In the genomic region with DNA sequence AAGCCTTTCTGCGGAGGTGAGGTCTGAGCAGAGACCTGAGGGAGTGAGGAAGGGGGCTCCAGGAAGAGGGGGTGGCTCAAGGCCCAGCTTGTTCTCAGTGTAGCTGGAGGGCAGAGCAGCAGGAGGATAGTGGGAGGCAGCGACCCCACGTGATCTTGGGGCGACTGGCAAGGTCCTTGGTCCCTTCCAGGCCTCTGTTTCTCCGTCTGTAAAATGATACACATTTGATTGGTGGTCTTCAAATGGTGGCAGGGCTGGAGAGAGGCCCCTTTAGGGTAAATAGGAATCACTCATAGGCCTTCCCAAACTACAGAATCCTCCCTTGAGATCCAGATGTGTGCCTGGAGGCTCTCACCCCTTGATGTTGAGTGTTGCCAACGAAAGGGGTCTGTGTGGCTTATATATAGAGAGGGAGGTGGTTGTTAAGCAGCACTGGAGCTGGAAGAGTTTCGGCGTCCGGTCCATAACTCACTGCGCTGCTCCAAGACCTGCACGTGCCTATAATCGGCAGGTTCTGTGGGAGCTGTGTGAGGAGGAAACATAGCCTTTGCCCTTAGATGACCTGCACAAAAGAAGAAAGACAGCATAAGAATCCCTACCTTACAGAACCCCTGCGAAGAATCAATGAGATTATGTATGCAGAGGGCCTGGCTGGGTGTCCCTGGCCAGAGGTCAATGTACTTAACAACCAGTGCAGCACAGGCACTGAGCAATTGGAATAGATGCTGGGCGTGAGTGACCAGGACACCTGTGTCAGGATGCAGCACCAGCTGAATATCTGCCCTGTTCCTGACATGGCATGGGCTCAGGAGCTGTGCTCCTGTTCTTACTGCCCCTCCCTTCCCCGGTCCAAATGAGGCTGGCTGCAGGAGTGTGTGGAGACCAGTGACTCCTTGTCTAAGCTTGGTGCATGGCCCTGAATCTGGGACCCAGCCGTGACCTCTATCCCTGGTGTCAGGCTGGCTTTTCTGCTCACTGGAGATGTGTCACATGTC, we compare ENCODE assay signal across 23 cellular contexts. TPM values are rescaled to one million over a fixed set of nuclear protein-coding genes. Genes with fewer than 3 reads are reported as not detected.
DNase-seq lines count a peak whose midpoint lies in the region; ATAC-seq, FAIRE-seq and TF ChIP-seq lines count a peak whose summit lies in the region.
"Had no signal": no experiment of that assay in that cellular context is flagged by ENCODE, and none has a peak within 500 bp of the region (broad histone marks: within the 10 kb centered on the region; RNA-seq: fewer than 3 reads in every experiment).

No MANE protein-coding gene starts in this region.

- TF ChIP-seq RAD21 in HepG2 (CRISPR knock-in tag; IDR thresholded peaks at IDR 0.05): no peak

- peak; percentile 46 for DNase-seq in activated effector memory CD4-positive, alpha-beta T cell treated with anti-CD3 and anti-CD28 coated beads, Interleukin-2, amount 50 U/mL, for 16 hours
- DNase-seq in activated effector memory CD4-positive, alpha-beta T cell treated with Interleukin-2 at 50 U/mL for 16 hours: no peak
- peak; percentile 12 for DNase-seq in activated CD4-positive, alpha-beta memory T cell treated with anti-CD3 and anti-CD28 coated beads, Interleukin-2, amount 10 ng/mL, durations not matched to agents 7 days and 5 days
- DNase-seq in HepG2 (ENCODE audit: low spot score): no peak
- DNase-seq in posterior cingulate gyrus: no peak
- DNase-seq: BE2C; CD4-positive, alpha-beta memory T cell; DMS153; GDM1; NCI-H1105; NCI-H2081 treated with DMSO at 0.1 percent for 48 hours; NCI-H446 treated with DMSO at 0.1 percent for 48 hours; NCI-H69; NK-92 treated with Interleukin-12 subunit alpha and Interleukin-12 subunit beta, amount 100 ng/mL, for 24 hours had no signal

- no peak overlapping the region for H2AFZ ChIP-seq in HepG2 (ENCODE audit: low read length)

- no peak for TF ChIP-seq CTCF in HepG2 (CRISPR knock-in tag; IDR thresholded peaks at IDR 0.05)

- in situ Hi-C loops in HepG2 (cut with HindIII; ENCODE audit: extremely low pct_ligation_motif_present, low pct_unique_long_range_greater_than_20kb): no loop called here

- BruUV-seq in HepG2 (replicated peaks; lab: Mats Ljungman, UMichigan): no TSS peak

- 9% methylated on average over 14 of the region's 16 CpGs for WGBS in HepG2 (ENCODE audit: low lambda C conversion rate)

- H3K79me2 ChIP-seq in HepG2 (ENCODE audit: insufficient read depth, low read length): no peaks in the 10 kb centered on the region

- no peaks in the 10 kb centered on the region for H3K36me3 ChIP-seq in HepG2 (replicated peaks in 1 of 2; ENCODE audit: control insufficient read depth in 1 of 2, insufficient read depth in 2 of 2, low read length in 2 of 2)
- H3K36me3 ChIP-seq: BE2C had no signal

- H3K4me3 ChIP-seq in HepG2 (replicated peaks in 1 of 3; ENCODE audit: insufficient read depth in 1 of 3, low read depth in 2 of 3, low read length in 3 of 3): no peak overlapping the region
- H3K4me3 ChIP-seq: K562 had no signal

- TF ChIP-seq EP300 in HepG2 (IDR thresholded peaks at IDR 0.05; ENCODE audit: low read depth in 2 of 2, low read length in 2 of 2): no peak
- TF ChIP-seq EP300 in HepG2 (CRISPR knock-in tag; IDR thresholded peaks at IDR 0.05; ENCODE audit: borderline replicate concordance): no peak

- H3K27ac Mint-ChIP-seq in activated CD4-positive, alpha-beta memory T cell treated with anti-CD3 and anti-CD28 coated beads, Interleukin-2, amount 10 ng/mL, durations not matched to agents 7 days and 5 days: no peak overlapping the region
- H3K27ac Mint-ChIP-seq: CD4-positive, alpha-beta memory T cell had no signal

- H3K4me2 ChIP-seq in HepG2 (ENCODE audit: low read depth, low read length): no peak overlapping the region

- no peaks in the 10 kb centered on the region for H4K20me1 ChIP-seq in HepG2 (ENCODE audit: insufficient read depth, low read length)

- ATAC-seq in HepG2 (peak; percentile 81), HG02798 (IDR thresholded peaks at IDR 0.05; ENCODE audit: poor library complexity, unreplicated experiment) (no peak), GM19395 (IDR thresholded peaks at IDR 0.05; ENCODE audit: unreplicated experiment) (no peak)
- ATAC-seq: HCT116, K562, Right ventricle myocardium inferior had no signal

- H3K36me3 Mint-ChIP-seq in activated CD4-positive, alpha-beta memory T cell treated with anti-CD3 and anti-CD28 coated beads, Interleukin-2, amount 10 ng/mL, durations not matched to agents 7 days and 5 days (ENCODE audit: low read depth): no peaks in the 10 kb centered on the region
- H3K36me3 Mint-ChIP-seq: CD4-positive, alpha-beta memory T cell had no signal

- POLR2A ChIA-PET in activated CD4-positive, alpha-beta memory T cell treated with anti-CD3 and anti-CD28 coated beads, Interleukin-2, amount 10 ng/mL, durations not matched to agents 7 days and 5 days (lab: Charles Lee): no interaction called here
- POLR2A ChIA-PET in HepG2 (lab: Yijun Ruan, JAX): no interaction called here

- H3K9ac ChIP-seq in HepG2 (ENCODE audit: insufficient read depth, low read depth, low read length): no peak overlapping the region

- no peaks in the 10 kb centered on the region for H3K9me3 Mint-ChIP-seq in activated CD4-positive, alpha-beta memory T cell treated with anti-CD3 and anti-CD28 coated beads, Interleukin-2, amount 10 ng/mL, durations not matched to agents 7 days and 5 days
- H3K9me3 Mint-ChIP-seq: CD4-positive, alpha-beta memory T cell had no signal

- peaks cover 6 to 18% of the 10 kb centered on the region in 2 experiments; a peak in 3 of 5 replicates for H3K27me3 ChIP-seq in HepG2 (ENCODE audit: control insufficient read depth in 1 of 2, insufficient read depth in 2 of 2, low read length in 2 of 2)
- H3K27me3 ChIP-seq: BE2C had no signal

- no peak overlapping the region for H3K4me3 Mint-ChIP-seq in activated CD4-positive, alpha-beta memory T cell treated with anti-CD3 and anti-CD28 coated beads, Interleukin-2, amount 10 ng/mL, durations not matched to agents 7 days and 5 days
- H3K4me3 Mint-ChIP-seq: CD4-positive, alpha-beta memory T cell had no signal

- peaks cover 4% of the 10 kb centered on the region for H3K27me3 Mint-ChIP-seq in activated CD4-positive, alpha-beta memory T cell treated with anti-CD3 and anti-CD28 coated beads, Interleukin-2, amount 10 ng/mL, durations not matched to agents 7 days and 5 days

- intact Hi-C loops in HepG2 (cut with micrococcal nuclease; ENCODE audit: unreplicated experiment) (no loop called here), posterior cingulate gyrus (cut with DNase I) (no loop called here)

- H3K9me3 ChIP-seq in HepG2 (ENCODE audit: low read length): no peaks in the 10 kb centered on the region
- H3K9me3 ChIP-seq: BE2C had no signal

- no peak overlapping the region for H3K27ac ChIP-seq in HepG2 (ENCODE audit: extremely low read length, insufficient read depth, low read length)

- CTCF ChIA-PET in activated CD4-positive, alpha-beta memory T cell treated with anti-CD3 and anti-CD28 coated beads, Interleukin-2, amount 10 ng/mL, durations not matched to agents 7 days and 5 days (lab: Charles Lee): no interaction called here
- CTCF ChIA-PET in HepG2 (lab: Yijun Ruan, JAX; ENCODE audit: low intra/inter-chr PET ratio, low total read pairs): no interaction called here

- no peaks in the 10 kb centered on the region for H3K4me1 ChIP-seq in HepG2 (ENCODE audit: insufficient read depth, low read length)
- H3K4me1 ChIP-seq: BE2C had no signal

- FAIRE-seq in HepG2 (lab: Jason Lieb, UNC): no peak
- FAIRE-seq: A204.1, K562, RCC 7860 had no signal

- no peak for TF ChIP-seq POLR2A in HepG2 (IDR thresholded peaks at IDR 0.05; ENCODE audit: insufficient read depth in 1 of 2, low read depth in 2 of 2, low read length in 2 of 2)

- H3K4me1 Mint-ChIP-seq in activated CD4-positive, alpha-beta memory T cell treated with anti-CD3 and anti-CD28 coated beads, Interleukin-2, amount 10 ng/mL, durations not matched to agents 7 days and 5 days: no peaks in the 10 kb centered on the region

RNA-seq across cellular contexts. Expression of a gene that starts 28.7 kb away (rescaled TPM):
- total RNA-seq in activated CD4-positive, alpha-beta memory T cell treated with anti-CD3 and anti-CD28 coated beads, Interleukin-2, amount 10 ng/mL, durations not matched to agents 7 days and 5 days: not detected
- total RNA-seq in HepG2 (2016; rRNA removed; fragmentation: Illumina TruSeq; extraction: Trizol): not detected in 2 replicates
- total RNA-seq in HepG2 (2016; cell fraction: cytosol; rRNA removed; fragmentation: Illumina TruSeq; extraction: Trizol; ENCODE audit: low read depth): not detected in 2 replicates
- total RNA-seq in HepG2 (2016; cell fraction: insoluble cytoplasmic fraction; rRNA removed; fragmentation: Illumina TruSeq; extraction: Trizol): not detected in 2 replicates
- total RNA-seq in HepG2 (2016; cell fraction: membrane; rRNA removed; fragmentation: Illumina TruSeq; extraction: Trizol): not detected in 2 replicates
- not detected in 2 replicates for total RNA-seq in HepG2 (2016; cell fraction: nucleus; rRNA removed; fragmentation: Illumina TruSeq; extraction: Trizol)
- polyA plus RNA-seq in HepG2 (2011; rRNA removed): not detected in 2 replicates
- polyA plus RNA-seq in HepG2 (2011; cell fraction: cytosol; rRNA removed): not detected in 2 replicates
- polyA plus RNA-seq in HepG2 (2011; cell fraction: nucleus; rRNA removed): not detected in 2 replicates
- not detected in 2 replicates for polyA plus RNA-seq in HepG2 (2012)
- not detected in 2 replicates for polyA plus RNA-seq in HepG2 (2016; cell fraction: cytosol; fragmentation: Illumina TruSeq; extraction: Trizol; ENCODE audit: low read depth)
- polyA plus RNA-seq in HepG2 (2016; cell fraction: insoluble cytoplasmic fraction; fragmentation: Illumina TruSeq; extraction: Trizol; ENCODE audit: low read depth): not detected in 2 replicates
- polyA plus RNA-seq in HepG2 (2016; cell fraction: membrane; fragmentation: Illumina TruSeq; extraction: Trizol; ENCODE audit: low read depth): not detected in 2 replicates
- polyA plus RNA-seq in HepG2 (2016; cell fraction: nucleus; fragmentation: Illumina TruSeq; extraction: Trizol; ENCODE audit: insufficient read depth, low read depth): not detected in 2 replicates
- 0.84 TPM in 1 of 2 replicates, not detected in the other for polyA minus RNA-seq in HepG2 (2011; rRNA and poly(A)+ RNA removed; ENCODE audit: low replicate concordance)
- not detected in 2 replicates for polyA minus RNA-seq in HepG2 (2011; cell fraction: cytosol; rRNA and poly(A)+ RNA removed)
- not detected in 2 replicates for polyA minus RNA-seq in HepG2 (2011; cell fraction: nucleus; rRNA and poly(A)+ RNA removed)
- total RNA-seq: CD4-positive, alpha-beta memory T cell; Daoy; K562; OCI-LY7; Right ventricle myocardium inferior had no signal
- polyA plus RNA-seq: CD4-positive, alpha-beta memory T cell; K562 had no signal

RNA-seq across cellular contexts. Expression of a gene that starts 31.5 kb away (rescaled TPM):
- total RNA-seq in activated CD4-positive, alpha-beta memory T cell treated with anti-CD3 and anti-CD28 coated beads, Interleukin-2, amount 10 ng/mL, durations not matched to agents 7 days and 5 days: not detected
- total RNA-seq in HepG2 (2016; rRNA removed; fragmentation: Illumina TruSeq; extraction: Trizol): not detected in 2 replicates
- not detected in 2 replicates for total RNA-seq in HepG2 (2016; cell fraction: cytosol; rRNA removed; fragmentation: Illumina TruSeq; extraction: Trizol; ENCODE audit: low read depth)
- not detected in 2 replicates for total RNA-seq in HepG2 (2016; cell fraction: insoluble cytoplasmic fraction; rRNA removed; fragmentation: Illumina TruSeq; extraction: Trizol)
- total RNA-seq in HepG2 (2016; cell fraction: membrane; rRNA removed; fragmentation: Illumina TruSeq; extraction: Trizol): not detected in 2 replicates
- total RNA-seq in HepG2 (2016; cell fraction: nucleus; rRNA removed; fragmentation: Illumina TruSeq; extraction: Trizol): not detected in 2 replicates
- polyA plus RNA-seq in HepG2 (2011; rRNA removed): not detected in 2 replicates
- 0.07 TPM in 1 of 2 replicates, not detected in the other for polyA plus RNA-seq in HepG2 (2011; cell fraction: cytosol; rRNA removed)
- 0.14 TPM in 1 of 2 replicates, not detected in the other for polyA plus RNA-seq in HepG2 (2011; cell fraction: nucleus; rRNA removed)
- polyA plus RNA-seq in HepG2 (2012): not detected in 2 replicates
- polyA plus RNA-seq in HepG2 (2016; cell fraction: cytosol; fragmentation: Illumina TruSeq; extraction: Trizol; ENCODE audit: low read depth): not detected in 2 replicates
- polyA plus RNA-seq in HepG2 (2016; cell fraction: insoluble cytoplasmic fraction; fragmentation: Illumina TruSeq; extraction: Trizol; ENCODE audit: low read depth): not detected in 2 replicates
- not detected in 2 replicates for polyA plus RNA-seq in HepG2 (2016; cell fraction: membrane; fragmentation: Illumina TruSeq; extraction: Trizol; ENCODE audit: low read depth)
- not detected in 2 replicates for polyA plus RNA-seq in HepG2 (2016; cell fraction: nucleus; fragmentation: Illumina TruSeq; extraction: Trizol; ENCODE audit: insufficient read depth, low read depth)
- 32.5 TPM in 1 of 2 replicates, not detected in the other for polyA minus RNA-seq in HepG2 (2011; rRNA and poly(A)+ RNA removed; ENCODE audit: low replicate concordance)
- not detected in 2 replicates for polyA minus RNA-seq in HepG2 (2011; cell fraction: cytosol; rRNA and poly(A)+ RNA removed)
- polyA minus RNA-seq in HepG2 (2011; cell fraction: nucleus; rRNA and poly(A)+ RNA removed): not detected in 2 replicates
- total RNA-seq: CD4-positive, alpha-beta memory T cell; Daoy; K562; OCI-LY7; Right ventricle myocardium inferior had no signal
- polyA plus RNA-seq: CD4-positive, alpha-beta memory T cell had no signal

Comparison
In these comparisons a context has a peak if more than half of its experiments do, and no peak if none do; other contexts are left out.
1. DNase-seq: peak in activated effector memory CD4-positive, alpha-beta T cell treated with anti-CD3 and anti-CD28 coated beads, Interleukin-2, amount 50 U/mL, for 16 hours (single experiment) and activated CD4-positive, alpha-beta memory T cell treated with anti-CD3 and anti-CD28 coated beads, Interleukin-2, amount 10 ng/mL, durations not matched to agents 7 days and 5 days (single experiment); none in activated effector memory CD4-positive, alpha-beta T cell treated with Interleukin-2 at 50 U/mL for 16 hours (single experiment), HepG2 (single experiment) and posterior cingulate gyrus (0 of 10).